22 cellular contexts compared by ENCODE assay signal in genomic region chr4:11149612-11150259, GRCh38.
DNase-seq lines count a peak whose midpoint lies in the region; ATAC-seq, FAIRE-seq and TF ChIP-seq lines count a peak whose summit lies in the region.
"Had no signal": no experiment of that assay in that cellular context is flagged by ENCODE, and none has a peak within 500 bp of the region (broad histone marks: within the 10 kb centered on the region; RNA-seq: fewer than 3 reads in every experiment).

No MANE protein-coding gene starts in this region.

- H3K36me3 ChIP-seq in H1 (ENCODE audit: control insufficient read depth in 2 of 4, insufficient read depth in 4 of 4, low read length in 3 of 4), result no peaks in the 10 kb centered on the region
- H3K36me3 ChIP-seq: prostate gland, SJSA1 had no signal

- no peak overlapping the region for H2BK120ac ChIP-seq in H1 (replicated peaks; ENCODE audit: low read depth, low read length)

- intact Hi-C loops in natural killer cell (cut with micrococcal nuclease), result no loop called here

- no peaks in the 10 kb centered on the region for H4K20me1 ChIP-seq in H1 (replicated peaks in 1 of 2; ENCODE audit: control insufficient read depth in 1 of 2, insufficient read depth in 2 of 2, low read length in 2 of 2)

- no peak overlapping the region for H3K23ac ChIP-seq in H1 (ENCODE audit: insufficient read length)

- peak overlapping the region in 2 of 4 experiments; percentile 28 to 30; a peak in 2 of 8 replicates for H3K4me3 ChIP-seq in H1 (ENCODE audit: extremely low read depth in 1 of 4, insufficient read depth in 2 of 4, low read depth in 3 of 4, low read length in 4 of 4)
- H3K4me3 ChIP-seq: PC-9, prostate gland, SJSA1, smooth muscle cell had no signal

- no peak overlapping the region for H3K27ac ChIP-seq in H1 (ENCODE audit: low read depth, low read length)
- H3K27ac ChIP-seq: PC-9, prostate gland, SJSA1 had no signal

- ATAC-seq in HG03460 (IDR thresholded peaks at IDR 0.05; ENCODE audit: unreplicated experiment) (peak; percentile 42), natural killer cell (no peak), HG03139 (IDR thresholded peaks at IDR 0.05; ENCODE audit: unreplicated experiment) (no peak)
- ATAC-seq: natural killer cell treated with Interleukin-12 subunit alpha and Interleukin-12 subunit beta and Interleukin-15 and Interleukin-18, amount 100 ng/mL, for 72 hours had no signal

- DNase-seq in NCI-H345 treated with DMSO at 0.1 percent for 48 hours (lab: John Stamatoyannopoulos, UW; ENCODE audit: unreplicated experiment), result peak; percentile 14
- no peak for DNase-seq in H1 (ENCODE audit: low read depth in 1 of 2, low spot score in 2 of 2)
- no peak for DNase-seq in progenitor cell of endocrine pancreas (ENCODE audit: low spot score, unreplicated experiment)
- no peak for DNase-seq in SK-N-DZ (ENCODE audit: low spot score)
- no peak for DNase-seq in natural killer cell
- DNase-seq in OCI-M1 (lab: John Stamatoyannopoulos, UW), result no peak
- DNase-seq: activated CD4-positive, alpha-beta T cell treated with anti-CD3 and anti-CD28 coated beads for 48 hours; activated CD8-positive, alpha-beta memory T cell treated with anti-CD3 and anti-CD28 coated beads, Interleukin-2, amount 50 U/mL, for 4 hours; activated gamma-delta T cell treated with Interleukin-2 at 50 U/mL for 16 hours; Caco-2; central memory CD4-positive, alpha-beta T cell; effector CD8-positive, alpha-beta T cell; NCI-H1694; NCI-H446 treated with DMSO at 0.1 percent for 48 hours; PC-9; T-helper 9 cell had no signal

- H3K79me2 ChIP-seq in H1 (ENCODE audit: control insufficient read depth in 1 of 2, insufficient read depth in 2 of 2, low read length in 2 of 2), result no peaks in the 10 kb centered on the region

- no peaks in the 10 kb centered on the region for H3K9me3 Mint-ChIP-seq in progenitor cell of endocrine pancreas (ENCODE audit: low read depth)
- no peaks in the 10 kb centered on the region for H3K9me3 Mint-ChIP-seq in natural killer cell

- no peak for TF ChIP-seq CTCF in H1 (IDR thresholded peaks at IDR 0.05; ENCODE audit: control extremely low read depth in 1 of 3, insufficient read depth in 1 of 3, low read depth in 1 of 3, low read length in 3 of 3)
- no peak for TF ChIP-seq CTCF in progenitor cell of endocrine pancreas (IDR thresholded peaks at IDR 0.05; ENCODE audit: unreplicated experiment)
- no peak for TF ChIP-seq CTCF in natural killer cell (IDR thresholded peaks at IDR 0.05)

- H3K4me1 Mint-ChIP-seq in progenitor cell of endocrine pancreas (ENCODE audit: low read depth) (peaks cover 12% of the 10 kb centered on the region), natural killer cell (no peaks in the 10 kb centered on the region)

- no peak for FAIRE-seq in H1 (lab: Jason Lieb, UNC)

- peak overlapping the region; percentile 51 for H4K91ac ChIP-seq in H1 (replicated peaks; ENCODE audit: insufficient read length, low read length)

- H3K79me1 ChIP-seq in H1 (ENCODE audit: low read depth, low read length), result no peaks in the 10 kb centered on the region

- H3K9ac ChIP-seq in H1 (replicated peaks in 1 of 4; ENCODE audit: extremely low read depth in 1 of 4, low read depth in 3 of 4, low read length in 3 of 4), result no peak overlapping the region; a peak in 1 of 7 replicates

- no peak for TF ChIP-seq EP300 in H1 (IDR thresholded peaks at IDR 0.05; ENCODE audit: borderline replicate concordance in 1 of 2, low read depth in 2 of 2, low read length in 2 of 2)

- no peak overlapping the region for H2AK5ac ChIP-seq in H1 (ENCODE audit: low read depth, low read length)

- H4K5ac ChIP-seq in H1 (ENCODE audit: insufficient read length, low read depth, low read length), result no peak overlapping the region

- H3K27me3 ChIP-seq in H1 (replicated peaks in 1 of 4; ENCODE audit: control insufficient read depth in 3 of 4, extremely low read depth in 1 of 4, insufficient read depth in 3 of 4, low read length in 3 of 4), result no peaks in the 10 kb centered on the region
- H3K27me3 ChIP-seq: SJSA1 had no signal

- POLR2A ChIA-PET in H1 (lab: Charles Lee; ENCODE audit: partially characterized antibody), result interaction anchor here (1.1 kb wide), 1 partner anchor 18 kb away, joined by 3 read pairs; no protein-coding TSS in a partner anchor

- H3K27ac Mint-ChIP-seq in progenitor cell of endocrine pancreas, result peak overlapping the region; percentile 53
- no peak overlapping the region for H3K27ac Mint-ChIP-seq in natural killer cell
- H3K27ac Mint-ChIP-seq: natural killer cell treated with Interleukin-12 subunit alpha and Interleukin-12 subunit beta and Interleukin-15 and Interleukin-18, amount 100 ng/mL, for 72 hours had no signal

- H3K23me2 ChIP-seq in H1 (ENCODE audit: low read depth, low read length), result peaks cover 2% of the 10 kb centered on the region; the same call in 1 of the 2 replicates

- H2AFZ ChIP-seq in H1 (ENCODE audit: low read length), result peak overlapping the region; percentile 1; the same call in 1 of the 2 replicates
- H2AFZ ChIP-seq: PC-9 had no signal

- H3K4me3 Mint-ChIP-seq in progenitor cell of endocrine pancreas (ENCODE audit: low read depth), result peak overlapping the region; percentile 60
- no peak overlapping the region for H3K4me3 Mint-ChIP-seq in natural killer cell
- H3K4me3 Mint-ChIP-seq: natural killer cell treated with Interleukin-12 subunit alpha and Interleukin-12 subunit beta and Interleukin-15 and Interleukin-18, amount 100 ng/mL, for 72 hours had no signal

- peaks cover 0 to 15% (median 3%) of the 10 kb centered on the region in 4 experiments; a peak in 3 of 7 replicates for H3K4me1 ChIP-seq in H1 (replicated peaks in 1 of 4; ENCODE audit: control insufficient read depth in 3 of 4, insufficient read depth in 4 of 4, low read length in 3 of 4)
- H3K4me1 ChIP-seq: prostate gland, SJSA1 had no signal

- H3K4ac ChIP-seq in H1 (replicated peaks; ENCODE audit: insufficient read length, low read depth, low read length), result no peak overlapping the region

- H2BK12ac ChIP-seq in H1 (ENCODE audit: low read depth, low read length), result peak overlapping the region; percentile 52; the same call in 1 of the 2 replicates

- peak overlapping the region in 1 of 2 experiments; percentile 82; a peak in 2 of 4 replicates for H3K4me2 ChIP-seq in H1 (ENCODE audit: insufficient read depth in 1 of 2, low read depth in 2 of 2, low read length in 2 of 2)
- H3K4me2 ChIP-seq: PC-9, smooth muscle cell had no signal

- H3K18ac ChIP-seq in H1 (ENCODE audit: extremely low read depth, low read length), result peak overlapping the region; percentile 91; the same call in 1 of the 2 replicates

- CTCF ChIA-PET in H1 (lab: Charles Lee; ENCODE audit: partially characterized antibody), result interaction anchor here (0.8 to 1.0 kb wide), 2 partner anchors 10 to 272 kb away, joined by 3 read pairs; no protein-coding TSS in a partner anchor

- no peak overlapping the region for H2BK20ac ChIP-seq in H1 (ENCODE audit: low read length)

- no peak for TF ChIP-seq RAD21 in H1 (IDR thresholded peaks at IDR 0.05 in 1 of 2, conservative IDR thresholded peaks at IDR 0.05 in 1 of 2; ENCODE audit: low read depth in 2 of 2, low read length in 2 of 2)

- no peak overlapping the region for H3K14ac ChIP-seq in H1 (ENCODE audit: insufficient read length)

- H3K27me3 Mint-ChIP-seq in progenitor cell of endocrine pancreas, result no peaks in the 10 kb centered on the region
- peaks cover 0 to 5% of the 10 kb centered on the region in 2 donors for H3K27me3 Mint-ChIP-seq in natural killer cell (ENCODE audit: low read depth in 2 of 2)
- H3K27me3 Mint-ChIP-seq: natural killer cell treated with Interleukin-12 subunit alpha and Interleukin-12 subunit beta and Interleukin-15 and Interleukin-18, amount 100 ng/mL, for 72 hours had no signal

- WGBS in H1 (ENCODE audit: extremely low coverage in 1 of 2, insufficient coverage in 1 of 2, insufficient read length in 1 of 2, insufficient replicate concordance in 2 of 2, low coverage in 1 of 2, low lambda C conversion rate in 2 of 2, missing lambda C conversion rate in 1 of 2), 2 experiments, result 80% methylated on average over 4 of the region's 4 CpGs; no CpG with 5 or more reads in 1 of the 2 experiments

- no peak for TF ChIP-seq POLR2A in H1 (IDR thresholded peaks at IDR 0.05; ENCODE audit: control extremely low read depth in 1 of 2, low read depth in 2 of 2, low read length in 2 of 2)

- H4K8ac ChIP-seq in H1 (ENCODE audit: extremely low read depth, insufficient read depth, low read length), result no peak overlapping the region

- H3K36me3 Mint-ChIP-seq in progenitor cell of endocrine pancreas (ENCODE audit: insufficient read depth) (no peaks in the 10 kb centered on the region), natural killer cell (no peaks in the 10 kb centered on the region)
- H3K36me3 Mint-ChIP-seq: natural killer cell treated with Interleukin-12 subunit alpha and Interleukin-12 subunit beta and Interleukin-15 and Interleukin-18, amount 100 ng/mL, for 72 hours had no signal

- no peak overlapping the region for H3K56ac ChIP-seq in H1 (replicated peaks; ENCODE audit: insufficient read length, low read depth, low read length)

- peak overlapping the region; percentile 92; the same call in 1 of the 2 replicates for H2BK15ac ChIP-seq in H1 (ENCODE audit: low read length)

- peak overlapping the region; percentile 75 for H2BK5ac ChIP-seq in H1 (ENCODE audit: low read depth, low read length)

- H3K9me3 ChIP-seq in H1 (ENCODE audit: insufficient read depth in 2 of 2, low read depth in 1 of 2, low read length in 1 of 2), result no peaks in the 10 kb centered on the region
- H3K9me3 ChIP-seq: prostate gland, SJSA1 had no signal

TF ChIP-seq in H1, 55 proteins besides CTCF, POLR2A, EP300 and RAD21:
- peak; percentile 31; the same call in 1 of the 2 replicates for TF ChIP-seq YY1 (IDR thresholded peaks at IDR 0.05; ENCODE audit: low read depth, low read length)
- no peak for TF ChIP-seq ASH2L (IDR thresholded peaks at IDR 0.05; ENCODE audit: low read length)
